Comparison of ENCODE assay signal across 16 cellular contexts in genomic region chr3:69890691-69891090, GRCh38.
"Had no signal": no experiment of that assay in that cellular context is flagged by ENCODE, and none has a peak within 500 bp of the region (broad histone marks: within the 10 kb centered on the region; RNA-seq: fewer than 3 reads in every experiment).

No MANE protein-coding gene starts in this region.

- H3K4me3 ChIP-seq: left ventricle myocardium inferior, mucosa of descending colon, pancreas, tibial artery had no signal

- H3K27me3 ChIP-seq: brain microvascular endothelial cell, pancreas, tibial artery had no signal

- H3K36me3 ChIP-seq: brain microvascular endothelial cell, left ventricle myocardium inferior, pancreas, tibial artery had no signal

- H3K27ac ChIP-seq: brain microvascular endothelial cell, left ventricle myocardium inferior, pancreas, tibial artery had no signal

- DNase-seq: activated CD4-positive, CD25-positive, alpha-beta regulatory T cell treated with anti-CD3 and anti-CD28 coated beads, Interleukin-2, amount 50 U/mL, for 72 hours; activated naive CD4-positive, alpha-beta T cell; activated naive CD8-positive, alpha-beta T cell treated with anti-CD3 and anti-CD28 coated beads, Interleukin-2, amount 10 ng/mL, durations not matched to agents 7 days and 5 days; activated T-cell treated with anti-CD3 and anti-CD28 coated beads for 4 hours; cerebellar nuclear complex; effector memory CD8-positive, alpha-beta T cell; islet precursor cell; left ventricle myocardium inferior; mucosa of descending colon; naive thymus-derived CD4-positive, alpha-beta T cell; pancreas; stimulated activated CD4-positive, alpha-beta T cell treated with anti-CD3 and anti-CD28 coated beads, Interleukin-4, amount 100 ng/mL, for 1 hour; stimulated activated naive B cell treated with anti-CD40 and anti-IgM and Interleukin-4, amounts not matched to agents 10 μg/mL and 1 μg/mL and 100 μg/mL, for 72 hours; tibial artery had no signal

- FAIRE-seq: pancreas, urothelium cell line had no signal

- H3K4me1 ChIP-seq: pancreas had no signal

- ATAC-seq: effector memory CD8-positive, alpha-beta T cell; mucosa of descending colon; naive thymus-derived CD4-positive, alpha-beta T cell; pancreas; stimulated activated naive B cell treated with anti-CD40 and anti-IgM and Interleukin-4, amounts not matched to agents 10 μg/mL and 1 μg/mL and 100 μg/mL, for 72 hours had no signal

- H3K9me3 ChIP-seq: left ventricle myocardium inferior, mucosa of descending colon, pancreas, tibial artery had no signal
